Comparison of ENCODE assay signal across 21 cellular contexts in the genomic region with DNA sequence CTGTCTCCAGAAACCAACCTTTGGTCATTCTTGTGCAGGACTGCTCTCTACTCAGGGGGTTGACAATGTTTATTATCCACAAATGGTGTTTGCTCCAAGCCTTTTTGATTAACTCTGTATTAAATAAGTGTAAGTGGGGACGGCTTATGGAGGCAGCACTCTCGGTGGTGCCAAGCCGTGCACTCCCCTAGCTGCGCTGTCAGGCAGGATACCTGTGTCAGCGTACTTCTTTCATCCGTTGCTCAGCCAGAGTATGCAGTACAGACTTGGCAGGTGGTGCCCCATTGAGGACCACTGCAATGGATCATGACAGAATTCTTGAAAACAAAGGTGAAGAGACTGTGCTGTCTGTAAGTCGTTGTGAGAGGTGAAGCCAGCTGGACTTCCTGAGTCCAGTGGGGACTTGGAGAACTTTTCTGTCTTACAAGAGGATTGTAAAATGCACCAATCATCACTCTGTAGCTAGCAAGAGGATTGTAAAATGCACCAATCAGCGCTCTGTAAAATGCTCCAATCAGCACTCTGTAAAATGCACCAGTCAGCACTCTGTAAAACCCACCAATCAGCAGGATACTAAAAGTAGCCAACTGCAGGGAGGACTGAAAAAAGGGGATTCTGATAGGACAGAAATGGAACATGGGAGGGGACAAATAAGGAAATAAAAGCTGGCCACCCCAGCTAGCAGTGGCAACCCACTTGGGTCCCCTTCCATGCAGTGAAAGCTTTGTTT.
DNase-seq lines count a peak whose midpoint lies in the region; ATAC-seq and TF ChIP-seq lines count a peak whose summit lies in the region.
"Had no signal": no experiment of that assay in that cellular context is flagged by ENCODE, and none has a peak within 500 bp of the region (broad histone marks: within the 10 kb centered on the region; RNA-seq: fewer than 3 reads in every experiment).

No MANE protein-coding gene starts in this region.

- H3K36me3 Mint-ChIP-seq in Caco-2 (ENCODE audit: insufficient read depth, unreplicated experiment), result peaks cover 34% of the 10 kb centered on the region
- peaks cover 11% of the 10 kb centered on the region for H3K36me3 Mint-ChIP-seq in progenitor cell of endocrine pancreas (ENCODE audit: insufficient read depth)
- H3K36me3 Mint-ChIP-seq: CD4-positive, CD25-positive, alpha-beta regulatory T cell; CD8-positive, alpha-beta T cell had no signal

- peak overlapping the region; percentile 94 for H3K27ac Mint-ChIP-seq in Caco-2 (ENCODE audit: unreplicated experiment)
- H3K27ac Mint-ChIP-seq in progenitor cell of endocrine pancreas, result peak overlapping the region; percentile 63
- H3K27ac Mint-ChIP-seq: B cell; CD4-positive, CD25-positive, alpha-beta regulatory T cell; CD8-positive, alpha-beta T cell; HFFc6 had no signal

- H3K4me2 ChIP-seq in hepatocyte, result peak overlapping the region; percentile 52
- H3K4me2 ChIP-seq: BLaER1 had no signal

- H3K9me3 Mint-ChIP-seq in Caco-2 (ENCODE audit: unreplicated experiment), result peaks cover 32% of the 10 kb centered on the region
- H3K9me3 Mint-ChIP-seq in progenitor cell of endocrine pancreas (ENCODE audit: low read depth), result peaks cover 26% of the 10 kb centered on the region

- ATAC-seq in HG03159 (IDR thresholded peaks at IDR 0.05; ENCODE audit: unreplicated experiment) (no peak), aorta (ENCODE audit: low FRiP score) (no peak)
- ATAC-seq: CD8-positive, alpha-beta T cell; GM12878 had no signal

- H3K4me3 Mint-ChIP-seq in Caco-2 (ENCODE audit: unreplicated experiment) (peak overlapping the region; percentile 17), progenitor cell of endocrine pancreas (ENCODE audit: low read depth) (no peak overlapping the region)
- H3K4me3 Mint-ChIP-seq: B cell; CD4-positive, CD25-positive, alpha-beta regulatory T cell; CD8-positive, alpha-beta T cell; HFFc6 had no signal

- peaks cover 15% of the 10 kb centered on the region for H3K4me1 Mint-ChIP-seq in Caco-2 (ENCODE audit: low read depth, unreplicated experiment)
- peaks cover 12% of the 10 kb centered on the region for H3K4me1 Mint-ChIP-seq in progenitor cell of endocrine pancreas (ENCODE audit: low read depth)
- H3K4me1 Mint-ChIP-seq: B cell; CD4-positive, CD25-positive, alpha-beta regulatory T cell had no signal

- no peaks in the 10 kb centered on the region for H3K79me2 ChIP-seq in hepatocyte

- BruUV-seq in Caco-2 (replicated peaks; lab: Mats Ljungman, UMichigan), result no TSS peak

- H3K36me3 ChIP-seq in Caco-2 (ENCODE audit: control insufficient read depth, insufficient read depth, low read length) (no peaks in the 10 kb centered on the region; the same call in 1 of the 2 replicates), hepatocyte (replicated peaks; ENCODE audit: insufficient read depth, low read depth) (no peaks in the 10 kb centered on the region), aorta (ENCODE audit: control insufficient read depth in 1 of 2, insufficient read depth in 2 of 2, low read length in 1 of 2) (no peaks in the 10 kb centered on the region)
- H3K36me3 ChIP-seq: BLaER1, HAP-1 had no signal

- H3K4me1 ChIP-seq in Caco-2, result peaks cover 24% of the 10 kb centered on the region
- H3K4me1 ChIP-seq in hepatocyte (ENCODE audit: insufficient read depth), result peaks cover 13% of the 10 kb centered on the region
- no peaks in the 10 kb centered on the region for H3K4me1 ChIP-seq in aorta (ENCODE audit: control insufficient read depth in 1 of 2, insufficient read depth in 2 of 2, low read length in 2 of 2)
- H3K4me1 ChIP-seq: BLaER1, HAP-1 had no signal

- no peak overlapping the region for H3K4me3 ChIP-seq in Caco-2 (ENCODE audit: low read depth, low read length)
- H3K4me3 ChIP-seq in hepatocyte, result no peak overlapping the region
- H3K4me3 ChIP-seq in aorta (ENCODE audit: low read length in 2 of 2), result no peak overlapping the region
- H3K4me3 ChIP-seq: BLaER1, GM12878, HAP-1 had no signal

- H3K27me3 ChIP-seq in Caco-2 (replicated peaks; ENCODE audit: control insufficient read depth, insufficient read depth, low read length) (no peaks in the 10 kb centered on the region), hepatocyte (no peaks in the 10 kb centered on the region), aorta (ENCODE audit: control insufficient read depth in 1 of 2, insufficient read depth in 2 of 2, low read length in 1 of 2) (no peaks in the 10 kb centered on the region)
- H3K27me3 ChIP-seq: BLaER1 had no signal

- CTCF ChIA-PET in Caco-2 (lab: Charles Lee), result no interaction called here

- H3K9me3 ChIP-seq in Caco-2 (peaks cover 41% of the 10 kb centered on the region), hepatocyte (ENCODE audit: low read depth) (no peaks in the 10 kb centered on the region), aorta (ENCODE audit: control insufficient read depth, low read length) (peaks cover 2% of the 10 kb centered on the region)
- H3K9me3 ChIP-seq: HAP-1 had no signal

- DNase-seq in Caco-2 (peak; percentile 47 to 50), HuH-7.5 (ENCODE audit: low spot score) (peak; percentile 4), hepatocyte (ENCODE audit: low spot score) (peak; percentile 18), progenitor cell of endocrine pancreas (ENCODE audit: low spot score, unreplicated experiment) (no peak), T1000 (lab: John Stamatoyannopoulos, UW) (no peak), aorta (no peak), GM19238 (ENCODE audit: insufficient read length, low spot score) (no peak)
- DNase-seq: CD4-positive, CD25-positive, alpha-beta regulatory T cell; CD8-positive, alpha-beta T cell; DMS 273 treated with DMSO at 0.1 percent for 48 hours; DMS79; EL; GDM1; GOT3; HFFc6 had no signal

- WGBS in hepatocyte (ENCODE audit: low lambda C conversion rate, missing lambda C conversion rate), result 68% methylated on average over 8 of the region's 8 CpGs
- WGBS in aorta, 2 donors, result 84 to 85% methylated on average over 8 of the region's 8 CpGs

- intact Hi-C loops in Caco-2 (cut with micrococcal nuclease; ENCODE audit: unreplicated experiment), result loop anchor here (2.0 kb wide), 1 partner anchor 70 kb away; no protein-coding TSS in a partner anchor
- intact Hi-C loops in aorta (cut with DNase I), result no loop called here

- no peaks in the 10 kb centered on the region for H3K9me2 ChIP-seq in hepatocyte (replicated peaks; ENCODE audit: insufficient read depth)

- H3K27ac ChIP-seq in hepatocyte (no peak overlapping the region), aorta (ENCODE audit: low read depth in 1 of 2, low read length in 2 of 2) (no peak overlapping the region)
- H3K27ac ChIP-seq: BLaER1, C4-2B had no signal

- no peaks in the 10 kb centered on the region for H4K20me1 ChIP-seq in hepatocyte (ENCODE audit: insufficient read depth, poor library complexity, severe bottlenecking)
- H4K20me1 ChIP-seq: BLaER1 had no signal

- no peak for TF ChIP-seq CTCF in Caco-2 (IDR thresholded peaks at IDR 0.05; ENCODE audit: insufficient read depth in 1 of 2, low read depth in 1 of 2, low read length in 1 of 2, severe bottlenecking in 1 of 2, unreplicated experiment in 1 of 2)
- TF ChIP-seq CTCF in hepatocyte (IDR thresholded peaks at IDR 0.05; ENCODE audit: poor library complexity), result no peak
- TF ChIP-seq CTCF in progenitor cell of endocrine pancreas (IDR thresholded peaks at IDR 0.05; ENCODE audit: unreplicated experiment), result no peak

- H2AFZ ChIP-seq in hepatocyte, result no peak overlapping the region

- POLR2A ChIA-PET in Caco-2 (lab: Charles Lee), result no interaction called here

- H3K27me3 Mint-ChIP-seq in Caco-2 (ENCODE audit: insufficient read depth, unreplicated experiment) (no peaks in the 10 kb centered on the region), progenitor cell of endocrine pancreas (peaks cover 8% of the 10 kb centered on the region)
- H3K27me3 Mint-ChIP-seq: B cell; CD4-positive, CD25-positive, alpha-beta regulatory T cell had no signal

Comparison
In these comparisons a context has a peak if more than half of its experiments do, and no peak if none do; other contexts are left out.
1. DNase-seq: peak in Caco-2 (2 of 2), HuH-7.5 (single experiment) and hepatocyte (single experiment); none in progenitor cell of endocrine pancreas (single experiment), T1000 (single experiment), aorta (0 of 2) and GM19238 (single experiment).